8 cellular contexts compared by ENCODE assay signal in genomic region chr7:138663741-138664710, GRCh38. TPM values are rescaled to one million over a fixed set of nuclear protein-coding genes. Genes with fewer than 3 reads are reported as not detected.
A peak's percentile ranks its signal among the peaks of the same experiment; 100 is the strongest.
DNase-seq lines count a peak whose midpoint lies in the region; ATAC-seq and TF ChIP-seq lines count a peak whose summit lies in the region.

No MANE protein-coding gene starts in this region.

- peak; percentile 14 for ATAC-seq in lung (ENCODE audit: insufficient read depth, low FRiP score)
- ATAC-seq in HG03342 (IDR thresholded peaks at IDR 0.05; ENCODE audit: unreplicated experiment): no peak

- intact Hi-C loops in tibial artery (cut with DNase I; ENCODE audit: low total_unique reads): no loop called here

- H3K4me1 ChIP-seq in lung (ENCODE audit: control insufficient read depth in 2 of 2, insufficient read depth in 2 of 2, low read length in 2 of 2): no peaks in the 10 kb centered on the region
- peaks cover 0 to 14% (median 3%) of the 10 kb centered on the region in 4 donors for H3K4me1 ChIP-seq in tibial artery

- no peaks in the 10 kb centered on the region for H3K9me3 Mint-ChIP-seq in chondrocyte (ENCODE audit: low read depth)

- POLR2A ChIA-PET in BJ (lab: Charles Lee): no interaction called here

- no peak for TF ChIP-seq CTCF in BJ (IDR thresholded peaks at IDR 0.05; ENCODE audit: insufficient read depth, low read depth, low read length)
- TF ChIP-seq CTCF in chondrocyte (IDR thresholded peaks at IDR 0.05): peak; percentile 23
- TF ChIP-seq CTCF in lung (IDR thresholded peaks at IDR 0.05; ENCODE audit: control extremely low read depth, extremely low read depth): no peak
- no peak for TF ChIP-seq CTCF in tibial artery (IDR thresholded peaks at IDR 0.05)

- no peak overlapping the region for H3K27ac ChIP-seq in lung (ENCODE audit: low read depth in 1 of 2, low read length in 1 of 2)
- no peak overlapping the region for H3K27ac ChIP-seq in tibial artery

- H3K9me3 ChIP-seq in lung (ENCODE audit: control insufficient read depth in 2 of 2, insufficient read depth in 1 of 2, low read length in 1 of 2) (no peaks in the 10 kb centered on the region), tibial artery (no peaks in the 10 kb centered on the region)

- peaks cover 2% of the 10 kb centered on the region for H3K36me3 Mint-ChIP-seq in chondrocyte (ENCODE audit: low read depth)

- DNase-seq in BJ (ENCODE audit: low read depth) (no peak), NCI-H1092 (lab: John Stamatoyannopoulos, UW) (peak; percentile 44), chondrocyte (ENCODE audit: low spot score) (peak; percentile 91), lung (ENCODE audit: low spot score) (no peak), tibial artery (no peak), A172 (ENCODE audit: low spot score) (no peak)
- DNase-seq in activated CD4-positive, alpha-beta T cell treated with anti-CD3 and anti-CD28 coated beads, Interleukin-2, amount 50 U/mL, for 1 hour: no peak

- peak overlapping the region; percentile 74 for H3K4me3 Mint-ChIP-seq in chondrocyte (ENCODE audit: unreplicated experiment)

- CTCF ChIA-PET in BJ (lab: Yijun Ruan, JAX): no interaction called here

- peak overlapping the region; percentile 90 for H3K27ac Mint-ChIP-seq in chondrocyte (ENCODE audit: unreplicated experiment)

- H3K4me3 ChIP-seq in BJ (ENCODE audit: low read depth, low read length) (0 out of 2 replicates have a peak overlapping the region, but pooled peaks have one; percentile 5), lung (peak overlapping the region; percentile 36), tibial artery (peak overlapping the region; percentile 16 to 20)

- H3K36me3 ChIP-seq in BJ (ENCODE audit: control insufficient read depth, insufficient read depth, low read length) (no peaks in the 10 kb centered on the region), lung (ENCODE audit: control insufficient read depth in 2 of 2, insufficient read depth in 2 of 2, low read length in 2 of 2) (no peaks in the 10 kb centered on the region), tibial artery (no peaks in the 10 kb centered on the region)

- H3K27me3 ChIP-seq in BJ (ENCODE audit: control insufficient read depth, insufficient read depth, low read length): no peaks in the 10 kb centered on the region
- no peaks in the 10 kb centered on the region for H3K27me3 ChIP-seq in lung (ENCODE audit: control insufficient read depth, insufficient read depth)
- H3K27me3 ChIP-seq in tibial artery: peaks cover 0 to 7% of the 10 kb centered on the region in 2 donors

- WGBS in lung, 2 donors: 25 to 43% methylated on average over 59 of the region's 59 CpGs

- H3K27me3 Mint-ChIP-seq in chondrocyte (ENCODE audit: low read depth): peaks cover 2% of the 10 kb centered on the region

- H3K4me1 Mint-ChIP-seq in chondrocyte (ENCODE audit: low read depth): peaks cover 48% of the 10 kb centered on the region

RNA-seq across cellular contexts. Expression of gene SVOPL, which starts 37.1 kb away (rescaled TPM):
- polyA plus RNA-seq in BJ (2011; rRNA removed): not detected in 2 replicates
- not detected in 2 replicates for polyA minus RNA-seq in BJ (2011; rRNA and poly(A)+ RNA removed)
- not detected in 3 replicates for total RNA-seq in chondrocyte
- 1 to 10 TPM in 1 of 2 donors, not detected in 1; 1.5 TPM for total RNA-seq in lung
- polyA plus RNA-seq in lung: under 1 TPM; 0.13 to 0.39 TPM
- total RNA-seq in A172 (2014; rRNA removed; shearing (Covaris generic)): not detected in 2 replicates

Comparison
In these comparisons a context has a peak if more than half of its experiments do, and no peak if none do; other contexts are left out.
1. DNase-seq: peak in NCI-H1092 (single experiment) and chondrocyte (single experiment); none in BJ (single experiment), lung (single experiment), tibial artery (0 of 2), activated CD4-positive, alpha-beta T cell treated with anti-CD3 and anti-CD28 coated beads, Interleukin-2, amount 50 U/mL, for 1 hour (single experiment) and A172 (single experiment).
2. Peak in every context shown above with its lines, with median percentiles within 50 percentile points of each other: H3K4me3 ChIP-seq.